Comparison of ENCODE assay signal across 8 cellular contexts in genomic region chrX:109536439-109537323, GRCh38.
DNase-seq lines count a peak whose midpoint lies in the region; ATAC-seq lines count a peak whose summit lies in the region.

Gene NXT2, plus strand, starts transcription at chrX:109536844. Its CDS starts 163 bp downstream, at chrX:109537007.

- peak within 1 kb of the TSS; percentile 80 to 95 (median 89) for H3K27ac ChIP-seq in BLaER1 treated with 17β-estradiol and CSF1 and Interleukin-3, amounts not matched to agents 10 nM and 100 nM
- H3K27ac ChIP-seq in cingulate gyrus (ENCODE audit: low read depth, low read length) = peak within 1 kb of the TSS; percentile 92

- DNase-seq in NCI-H526 (lab: John Stamatoyannopoulos, UW) = peak; percentile 83 to 94
- peak; percentile 87 for DNase-seq in activated CD4-positive, alpha-beta T cell treated with anti-CD3 and anti-CD28 coated beads for 48 hours
- peak; percentile 88 for DNase-seq in kidney tubule cell (ENCODE audit: low spot score)
- DNase-seq in stimulated activated CD4-positive, alpha-beta T cell treated with anti-CD3 and anti-CD28 coated beads, Interleukin-1b, Interleukin-23, amount 100 ng/mL, for 1 hour (ENCODE audit: low read depth in 2 of 2) = peak; percentile 56 to 57

- no peaks in the 10 kb centered on the region for H3K36me3 ChIP-seq in BLaER1 treated with 17β-estradiol and CSF1 and Interleukin-3, amounts not matched to agents 10 nM and 100 nM

- peak within 1 kb of the TSS; percentile 52 to 71 (median 64) for H3K4me3 ChIP-seq in BLaER1 treated with 17β-estradiol and CSF1 and Interleukin-3, amounts not matched to agents 10 nM and 100 nM

- H3K4me2 ChIP-seq in BLaER1 treated with 17β-estradiol and CSF1 and Interleukin-3, amounts not matched to agents 10 nM and 100 nM = peak within 1 kb of the TSS; percentile 45 to 67 (median 57)

- peaks cover 0 to 31% (median 15%) of the 10 kb centered on the region in 11 experiments; a peak in 19 of 22 replicates for H3K27me3 ChIP-seq in BLaER1 treated with 17β-estradiol and CSF1 and Interleukin-3, amounts not matched to agents 10 nM and 100 nM

- H4K20me1 ChIP-seq in BLaER1 treated with 17β-estradiol and CSF1 and Interleukin-3, amounts not matched to agents 10 nM and 100 nM = no peaks in the 10 kb centered on the region

- peaks cover 0 to 6% (median 0%) of the 10 kb centered on the region in 11 experiments; a peak in 3 of 22 replicates for H3K9me3 ChIP-seq in BLaER1 treated with 17β-estradiol and CSF1 and Interleukin-3, amounts not matched to agents 10 nM and 100 nM (replicated peaks in 1 of 11)

- peaks cover 0 to 23% (median 11%) of the 10 kb centered on the region in 10 experiments; a peak in 12 of 20 replicates for H3K4me1 ChIP-seq in BLaER1 treated with 17β-estradiol and CSF1 and Interleukin-3, amounts not matched to agents 10 nM and 100 nM

- H3K9ac ChIP-seq in BLaER1 treated with 17β-estradiol and CSF1 and Interleukin-3, amounts not matched to agents 10 nM and 100 nM = peak within 1 kb of the TSS; percentile 79 to 91 (median 87)

- peak; percentile 93 for ATAC-seq in GM19328 (IDR thresholded peaks at IDR 0.05; ENCODE audit: unreplicated experiment)
- ATAC-seq in HG03469 (IDR thresholded peaks at IDR 0.05; ENCODE audit: unreplicated experiment) = peak; percentile 87

Comparison
In these comparisons a context has a peak if more than half of its experiments do, and no peak if none do; other contexts are left out.
1. Peak in every context shown above with its lines: DNase-seq, ATAC-seq, H3K4me3 ChIP-seq and H3K27ac ChIP-seq.